In the genomic region with DNA sequence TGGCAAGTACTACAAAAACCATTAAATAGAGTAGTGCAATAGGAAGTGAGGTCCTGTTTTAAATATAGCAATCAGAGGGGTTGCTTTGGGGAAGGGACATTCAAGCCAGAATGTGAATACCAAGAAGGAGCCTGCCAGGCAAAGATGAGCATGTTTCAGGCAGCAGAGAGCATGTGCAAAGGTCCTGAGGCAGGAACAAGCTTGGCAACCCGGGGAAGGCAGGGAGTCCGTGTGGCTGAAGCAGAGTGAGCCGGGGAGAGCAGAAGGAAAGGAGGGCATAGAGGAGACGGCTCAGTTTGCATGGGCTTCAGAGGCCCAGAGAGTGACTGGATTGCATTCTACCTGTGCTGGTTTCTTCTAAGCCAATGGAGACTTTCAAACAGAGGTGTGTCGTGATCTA, we compare ENCODE assay signal across 36 cellular contexts. TPM values are rescaled to one million over a fixed set of nuclear protein-coding genes. Genes with fewer than 3 reads are reported as not detected.
"Had no signal": no experiment of that assay in that cellular context is flagged by ENCODE, and none has a peak within 500 bp of the region (broad histone marks: within the 10 kb centered on the region; RNA-seq: fewer than 3 reads in every experiment).

No MANE protein-coding gene starts in this region.

- H3K9me3 ChIP-seq: colonic mucosa, esophagus squamous epithelium, gastrocnemius medialis, heart right ventricle, left lung, mucosa of descending colon had no signal

- H3K27ac Mint-ChIP-seq: dendritic cell treated with granulocyte-macrophage colony-stimulating factor and Interleukin-4, amounts not matched to agents 40 ng/mL and 50 ng/mL, for 4 days; effector memory CD8-positive, alpha-beta T cell; endodermal cell; memory B cell; mesothelial cell of epicardium; naive B cell; naive thymus-derived CD8-positive, alpha-beta T cell had no signal

- ATAC-seq: effector memory CD8-positive, alpha-beta T cell; esophagus mucosa; gastrocnemius medialis; heart right ventricle; left cardiac atrium; left lung; left ventricle myocardium superior; mucosa of descending colon; naive thymus-derived CD8-positive, alpha-beta T cell had no signal

- H3K4me1 ChIP-seq: colonic mucosa, esophagus squamous epithelium, gastrocnemius medialis had no signal

- H3K36me3 ChIP-seq: colonic mucosa, esophagus squamous epithelium, gastrocnemius medialis, heart right ventricle, left lung had no signal

- H3K36me3 Mint-ChIP-seq: mesothelial cell of epicardium had no signal

- H3K4me3 ChIP-seq: colonic mucosa, esophagus squamous epithelium, gastrocnemius medialis, heart right ventricle, left lung, lung, mucosa of descending colon had no signal

- H3K27ac ChIP-seq: colonic mucosa, epithelial cell of prostate, esophagus squamous epithelium, gastrocnemius medialis, heart right ventricle, left lung had no signal

- H3K4me3 Mint-ChIP-seq: dendritic cell treated with granulocyte-macrophage colony-stimulating factor and Interleukin-4, amounts not matched to agents 40 ng/mL and 50 ng/mL, for 4 days; effector memory CD8-positive, alpha-beta T cell; endodermal cell; memory B cell; mesothelial cell of epicardium; naive thymus-derived CD8-positive, alpha-beta T cell had no signal

- H3K4me1 Mint-ChIP-seq: memory B cell, mesothelial cell of epicardium, naive B cell had no signal

- H3K27me3 ChIP-seq: colonic mucosa had no signal

- FAIRE-seq: endometrium, islet of Langerhans, keratinocyte had no signal

- H3K9me3 Mint-ChIP-seq: dendritic cell treated with granulocyte-macrophage colony-stimulating factor and Interleukin-4, amounts not matched to agents 40 ng/mL and 50 ng/mL, for 4 days; effector memory CD8-positive, alpha-beta T cell; endodermal cell; memory B cell; mesothelial cell of epicardium; naive B cell; naive thymus-derived CD8-positive, alpha-beta T cell had no signal

- DNase-seq: colonic mucosa; cortex of kidney; effector CD8-positive, alpha-beta T cell; effector memory CD8-positive, alpha-beta T cell; endodermal cell; erythroblast; esophagus squamous epithelium; foreskin fibroblast; foreskin melanocyte; gastrocnemius medialis; glutamatergic neuron; head of caudate nucleus; heart right ventricle; hippocampal formation; left cardiac atrium; left lung; left ventricle myocardium superior; mammary epithelial cell; mucosa of descending colon; naive B cell; naive thymus-derived CD8-positive, alpha-beta T cell had no signal

RNA-seq across cellular contexts. Expression of gene CPLX2, which starts 22.7 kb away (rescaled TPM):
- total RNA-seq: dermis microvascular lymphatic vessel endothelial cell; endodermal cell; esophagus mucosa; gastrocnemius medialis; glomerular endothelial cell; heart right ventricle; kidney epithelial cell; left cardiac atrium; left lung; left ventricle myocardium superior; lower leg skin; mammary epithelial cell; mesenteric fat pad; mesothelial cell of epicardium; myocyte; naive thymus-derived CD8-positive, alpha-beta T cell had no signal
- polyA plus RNA-seq: keratinocyte; mammary epithelial cell; naive thymus-derived CD8-positive, alpha-beta T cell had no signal
